In the genomic region with DNA sequence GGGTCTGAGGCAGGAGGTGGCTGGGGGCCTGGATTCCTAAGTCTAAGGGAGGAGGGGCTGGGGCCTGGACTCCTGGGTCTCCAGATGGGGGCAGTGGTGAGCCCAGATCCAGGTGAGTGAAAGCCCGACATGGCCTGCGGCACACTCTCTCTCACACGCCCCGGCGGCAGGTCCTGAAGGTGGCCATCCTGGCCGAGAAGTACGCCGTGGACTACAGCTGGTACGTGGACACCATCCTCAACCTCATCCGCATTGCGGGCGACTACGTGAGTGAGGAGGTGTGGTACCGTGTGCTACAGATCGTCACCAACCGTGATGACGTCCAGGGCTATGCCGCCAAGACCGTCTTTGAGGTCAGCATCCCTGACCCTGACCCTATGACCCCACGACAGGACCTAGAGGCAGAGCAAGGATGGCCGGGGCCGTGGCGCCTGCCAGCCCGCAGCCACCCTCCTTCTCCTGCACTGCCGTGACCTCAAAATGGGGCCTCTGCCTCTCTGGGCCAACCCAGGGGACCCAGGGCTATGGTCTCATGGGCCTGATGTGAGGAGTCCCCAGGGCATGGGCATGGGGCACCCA, we compare ENCODE assay signal across 13 cellular contexts. TPM values are rescaled to one million over a fixed set of nuclear protein-coding genes. Genes with fewer than 3 reads are reported as not detected.
A peak's percentile ranks its signal among the peaks of the same experiment; 100 is the strongest.
DNase-seq lines count a peak whose midpoint lies in the region; ATAC-seq and TF ChIP-seq lines count a peak whose summit lies in the region.
"Had no signal": no experiment of that assay in that cellular context is flagged by ENCODE, and none has a peak within 500 bp of the region (broad histone marks: within the 10 kb centered on the region; RNA-seq: fewer than 3 reads in every experiment).

No MANE protein-coding gene starts in this region.

- peak; percentile 38 for DNase-seq in DMS53 (lab: John Stamatoyannopoulos, UW)
- no peak for DNase-seq in DMS53 treated with DMSO at 0.1 percent for 48 hours (lab: John Stamatoyannopoulos, UW; ENCODE audit: unreplicated experiment)
- DNase-seq in astrocyte of the cerebellum (ENCODE audit: low read depth) = no peak
- DNase-seq in naive thymus-derived CD4-positive, alpha-beta T cell = no peak
- no peak for DNase-seq in erythroblast (lab: John Stamatoyannopoulos, UW)
- DNase-seq in Caco-2 = no peak
- DNase-seq: head of caudate nucleus, trophoblast cell had no signal

- no peak overlapping the region for H3K27ac ChIP-seq in naive thymus-derived CD4-positive, alpha-beta T cell (ENCODE audit: low read depth, low read length)

- no peaks in the 10 kb centered on the region for H3K4me1 ChIP-seq in naive thymus-derived CD4-positive, alpha-beta T cell (ENCODE audit: control insufficient read depth in 2 of 2, insufficient read depth in 2 of 2, low read length in 2 of 2)
- no peaks in the 10 kb centered on the region for H3K4me1 ChIP-seq in Caco-2

- no peaks in the 10 kb centered on the region for H3K27me3 ChIP-seq in naive thymus-derived CD4-positive, alpha-beta T cell (ENCODE audit: control insufficient read depth in 2 of 2, insufficient read depth in 2 of 2, low read length in 2 of 2)
- no peaks in the 10 kb centered on the region for H3K27me3 ChIP-seq in Caco-2 (replicated peaks; ENCODE audit: control insufficient read depth, insufficient read depth, low read length)

- CTCF ChIA-PET in naive thymus-derived CD4-positive, alpha-beta T cell (lab: Charles Lee) = no interaction called here
- CTCF ChIA-PET in Caco-2 (lab: Charles Lee) = no interaction called here

- H3K27ac Mint-ChIP-seq in naive thymus-derived CD4-positive, alpha-beta T cell = no peak overlapping the region
- H3K27ac Mint-ChIP-seq in Caco-2 (ENCODE audit: unreplicated experiment) = no peak overlapping the region

- no peaks in the 10 kb centered on the region for H3K9me3 ChIP-seq in naive thymus-derived CD4-positive, alpha-beta T cell (ENCODE audit: control insufficient read depth in 2 of 3, low read length in 3 of 3)
- H3K9me3 ChIP-seq in Caco-2 = no peaks in the 10 kb centered on the region

- BruUV-seq in Caco-2 (replicated peaks; lab: Mats Ljungman, UMichigan) = no TSS peak

- H3K4me3 ChIP-seq in GM12875 (ENCODE audit: low read depth, low read length) (no peak overlapping the region), astrocyte of the cerebellum (ENCODE audit: low read depth, low read length) (no peak overlapping the region), Caco-2 (ENCODE audit: low read depth, low read length) (no peak overlapping the region)
- no peak overlapping the region for H3K4me3 ChIP-seq in naive thymus-derived CD4-positive, alpha-beta T cell (ENCODE audit: low read length)

- H3K4me3 Mint-ChIP-seq in naive thymus-derived CD4-positive, alpha-beta T cell = no peak overlapping the region
- no peak overlapping the region for H3K4me3 Mint-ChIP-seq in Caco-2 (ENCODE audit: unreplicated experiment)

- in situ Hi-C loops in astrocyte of the cerebellum (cut with HindIII; ENCODE audit: low sequenced_read_pairs) = no loop called here

- no peaks in the 10 kb centered on the region for H3K9me3 Mint-ChIP-seq in naive thymus-derived CD4-positive, alpha-beta T cell
- H3K9me3 Mint-ChIP-seq in Caco-2 (ENCODE audit: unreplicated experiment) = no peaks in the 10 kb centered on the region

- ATAC-seq in naive thymus-derived CD4-positive, alpha-beta T cell = peak; percentile 51
- no peak for ATAC-seq in GM21381 (IDR thresholded peaks at IDR 0.05; ENCODE audit: unreplicated experiment)

- peaks cover 0 to 5% (median 0%) of the 10 kb centered on the region in 7 donors for H3K4me1 Mint-ChIP-seq in naive thymus-derived CD4-positive, alpha-beta T cell
- no peaks in the 10 kb centered on the region for H3K4me1 Mint-ChIP-seq in Caco-2 (ENCODE audit: low read depth, unreplicated experiment)

- intact Hi-C loops in naive thymus-derived CD4-positive, alpha-beta T cell (cut with micrococcal nuclease) = no loop called here
- intact Hi-C loops in Caco-2 (cut with micrococcal nuclease; ENCODE audit: unreplicated experiment) = no loop called here

- POLR2A ChIA-PET in naive thymus-derived CD4-positive, alpha-beta T cell (lab: Charles Lee) = no interaction called here
- POLR2A ChIA-PET in Caco-2 (lab: Charles Lee) = no interaction called here

- no peaks in the 10 kb centered on the region for H3K27me3 Mint-ChIP-seq in naive thymus-derived CD4-positive, alpha-beta T cell
- H3K27me3 Mint-ChIP-seq in Caco-2 (ENCODE audit: insufficient read depth, unreplicated experiment) = no peaks in the 10 kb centered on the region

- no peak for TF ChIP-seq POLR2A in erythroblast (IDR thresholded peaks at IDR 0.05; ENCODE audit: low read length)

- H3K36me3 Mint-ChIP-seq in naive thymus-derived CD4-positive, alpha-beta T cell = peaks cover 6 to 35% (median 12%) of the 10 kb centered on the region in 5 donors
- H3K36me3 Mint-ChIP-seq in Caco-2 (ENCODE audit: insufficient read depth, unreplicated experiment) = peaks cover 70% of the 10 kb centered on the region

- peaks cover 1 to 86% (median 8%) of the 10 kb centered on the region in 3 experiments for H3K36me3 ChIP-seq in naive thymus-derived CD4-positive, alpha-beta T cell (ENCODE audit: control insufficient read depth in 2 of 3, insufficient read depth in 3 of 3, low read length in 3 of 3)
- H3K36me3 ChIP-seq in Caco-2 (ENCODE audit: control insufficient read depth, insufficient read depth, low read length) = peaks cover 1% of the 10 kb centered on the region

- TF ChIP-seq CTCF in GM12875 (IDR thresholded peaks at IDR 0.05; ENCODE audit: borderline replicate concordance, insufficient read depth, low read depth, low read length) (peak; percentile 13; the same call in 1 of the 2 replicates), astrocyte of the cerebellum (IDR thresholded peaks at IDR 0.05; ENCODE audit: low read depth, low read length, missing control alignments) (peak; percentile 17), Caco-2 (IDR thresholded peaks at IDR 0.05; ENCODE audit: insufficient read depth in 1 of 2, low read depth in 1 of 2, low read length in 1 of 2, severe bottlenecking in 1 of 2, unreplicated experiment in 1 of 2) (peak in 1 of 2 experiments; percentile 13)

RNA-seq across cellular contexts. Expression of a gene that starts 13.2 kb away (rescaled TPM):
- 10 to 100 TPM; 16.0 to 28.4 (median 26.8) TPM for total RNA-seq in naive thymus-derived CD4-positive, alpha-beta T cell
- 1 to 10 TPM; 3.8 to 6.3 TPM for polyA plus RNA-seq in naive thymus-derived CD4-positive, alpha-beta T cell
- 0.75 and 0.93 TPM in 2 replicates for total RNA-seq in Caco-2 (2022)

RNA-seq across cellular contexts. Expression of a gene that starts 18.2 kb away (rescaled TPM):
- 10 to 100 TPM; 36.8 to 75.2 (median 55.4) TPM for total RNA-seq in naive thymus-derived CD4-positive, alpha-beta T cell
- polyA plus RNA-seq in naive thymus-derived CD4-positive, alpha-beta T cell = 10 to 100 TPM; 10.8 to 16.7 TPM
- 102 and 104 TPM in 2 replicates for total RNA-seq in Caco-2 (2022)

RNA-seq across cellular contexts. Expression of a gene that starts 33.1 kb away (rescaled TPM):
- total RNA-seq in naive thymus-derived CD4-positive, alpha-beta T cell = 10 to 100 TPM; 38.2 to 83.3 (median 56.7) TPM
- polyA plus RNA-seq in naive thymus-derived CD4-positive, alpha-beta T cell = 1 to 10 TPM; 3.8 to 8.3 TPM
- total RNA-seq in Caco-2 (2022) = 107 and 126 TPM in 2 replicates

RNA-seq across cellular contexts. Expression of a gene that starts 36.8 kb away (rescaled TPM):
- 1 to 10 TPM; 1.4 to 3.6 (median 2.8) TPM for total RNA-seq in naive thymus-derived CD4-positive, alpha-beta T cell
- polyA plus RNA-seq in naive thymus-derived CD4-positive, alpha-beta T cell = 1 to 10 TPM in 1 of 2 donors, under 1 TPM in 1; 0.51 to 1.1 TPM
- not detected in 2 replicates for total RNA-seq in Caco-2 (2022)
- total RNA-seq: A172, MCF 10A had no signal
- polyA plus RNA-seq: neural cell had no signal

RNA-seq across cellular contexts. Expression of a gene that starts 51.1 kb away (rescaled TPM):
- total RNA-seq in naive thymus-derived CD4-positive, alpha-beta T cell = 100 to 1,000 TPM in 4 of 5 experiments, 10 to 100 TPM in 1; 92.8 to 170 (median 160) TPM
- 10 to 100 TPM; 49.0 to 68.6 TPM for polyA plus RNA-seq in naive thymus-derived CD4-positive, alpha-beta T cell
- total RNA-seq in Caco-2 (2022) = 209 and 224 TPM in 2 replicates
